In the genomic region with DNA sequence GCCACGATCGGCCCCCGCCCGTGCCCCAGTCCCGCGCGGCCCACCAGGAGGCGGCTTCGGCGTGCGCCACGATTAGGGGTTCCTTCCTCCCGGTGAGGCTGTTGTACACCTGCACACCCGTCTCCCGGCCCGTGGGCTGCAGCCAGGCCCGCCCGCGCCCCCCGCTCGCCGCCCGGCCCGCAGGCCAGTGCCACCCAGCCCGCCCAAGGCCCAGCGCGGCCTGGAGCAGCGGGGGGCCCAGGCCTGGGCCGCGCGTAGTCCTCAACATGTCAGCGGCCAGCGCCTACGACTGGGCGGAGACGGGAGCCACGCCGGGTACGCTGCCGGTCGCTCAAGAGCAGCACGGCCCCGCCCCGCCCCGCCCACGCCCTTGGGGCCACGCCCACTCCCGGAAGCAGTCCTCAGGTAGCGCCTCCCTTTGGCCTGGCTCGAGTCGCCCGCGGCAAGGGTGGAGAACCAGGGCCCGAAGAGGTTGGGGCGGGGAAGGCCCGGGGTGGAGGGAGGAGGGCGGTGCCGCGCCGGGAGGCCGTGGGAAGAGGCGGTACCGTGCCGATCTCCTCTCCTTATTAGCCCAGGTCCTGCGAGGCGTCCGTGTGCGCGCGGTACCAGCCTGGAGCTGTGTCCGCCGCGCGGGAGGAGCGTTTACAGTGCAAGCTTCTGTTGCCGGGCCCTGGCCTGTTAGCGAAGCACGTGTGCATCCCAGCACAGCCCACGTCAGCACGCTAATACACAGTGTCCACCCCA, we compare ENCODE assay signal across 1 cellular context.
A peak's percentile ranks its signal among the peaks of the same experiment; 100 is the strongest.
TF ChIP-seq lines count a peak whose summit lies in the region.

Gene CARS2 (minus strand): TSS at position 291 of the 744 bp plus-strand sequence. CDS start 23 bp downstream, at position 268.

TF ChIP-seq in GM12878, 131 proteins besides CTCF, POLR2A, EP300 and RAD21 (continued from another document and continues in another):
- TF ChIP-seq PRDM15 (CRISPR knock-in tag; IDR thresholded peaks at IDR 0.05) = no peak
- no peak for TF ChIP-seq CREB1 (IDR thresholded peaks at IDR 0.05; ENCODE audit: low read depth)
- no peak for TF ChIP-seq SMAD1 (IDR thresholded peaks at IDR 0.05; ENCODE audit: low read depth, partially characterized antibody)
- TF ChIP-seq SMARCA5 (IDR thresholded peaks at IDR 0.05) = peak; percentile 72
- no peak for TF ChIP-seq PML (IDR thresholded peaks at IDR 0.05; ENCODE audit: low read length)
- TF ChIP-seq ATF7 (IDR thresholded peaks at IDR 0.05; ENCODE audit: low read depth) = no peak
- peak; percentile 55; the same call in 1 of the 2 replicates for TF ChIP-seq RB1 (IDR thresholded peaks at IDR 0.05; ENCODE audit: borderline replicate concordance)
- TF ChIP-seq ZSCAN29 (IDR thresholded peaks at IDR 0.05) = 0 out of 2 replicates have a peak, but pooled peaks have one; percentile 50
- no peak; the same call in 2 of the 3 replicates for TF ChIP-seq POU2F2 (IDR thresholded peaks at IDR 0.05; ENCODE audit: borderline replicate concordance, low read depth, low read length)
- no peak for TF ChIP-seq HDAC2 (IDR thresholded peaks at IDR 0.05)
- peak; percentile 68 for TF ChIP-seq SP1 (IDR thresholded peaks at IDR 0.05; ENCODE audit: low read depth, low read length)
- TF ChIP-seq CBX3 (IDR thresholded peaks at IDR 0.05; ENCODE audit: borderline replicate concordance, low read depth) = no peak
- TF ChIP-seq SMC3 (IDR thresholded peaks at IDR 0.05; ENCODE audit: borderline replicate concordance, low read length) = no peak
- TF ChIP-seq ESRRA (IDR thresholded peaks at IDR 0.05; ENCODE audit: low read length) = 0 out of 2 replicates have a peak, but pooled peaks have one; percentile 25
- TF ChIP-seq PAX8 (IDR thresholded peaks at IDR 0.05) = no peak
- no peak for TF ChIP-seq IRF5 (IDR thresholded peaks at IDR 0.05; ENCODE audit: borderline replicate concordance)
- TF ChIP-seq IRF4 (IDR thresholded peaks at IDR 0.05; ENCODE audit: low read depth, low read length) = no peak
- no peak for TF ChIP-seq STAT1 (conservative IDR thresholded peaks at IDR 0.05)
- TF ChIP-seq NR2C1 (IDR thresholded peaks at IDR 0.05) = peak; percentile 26
- TF ChIP-seq SRF (IDR thresholded peaks at IDR 0.05; ENCODE audit: low read depth in 2 of 2, low read length in 2 of 2) = peak; percentile 43 to 69; a peak in 2 of 4 replicates
- no peak for TF ChIP-seq NRF1 (conservative IDR thresholded peaks at IDR 0.05; ENCODE audit: low read depth, low read length)
- no peak for TF ChIP-seq MYB (IDR thresholded peaks at IDR 0.05; ENCODE audit: borderline replicate concordance, low read depth, low read length)
- TF ChIP-seq CHD4 (IDR thresholded peaks at IDR 0.05) = no peak
- no peak for TF ChIP-seq HCFC1 (IDR thresholded peaks at IDR 0.05; ENCODE audit: low read length)
- TF ChIP-seq SIX5 (IDR thresholded peaks at IDR 0.05; ENCODE audit: low read depth, low read length, severe bottlenecking) = peak; percentile 27
- TF ChIP-seq ZNF217 (IDR thresholded peaks at IDR 0.05) = no peak
- TF ChIP-seq ZBED1 (IDR thresholded peaks at IDR 0.05; ENCODE audit: borderline replicate concordance) = no peak
- 0 out of 2 replicates have a peak, but pooled peaks have one; percentile 12 for TF ChIP-seq TBL1XR1 (IDR thresholded peaks at IDR 0.05; ENCODE audit: low read depth, low read length)
- TF ChIP-seq TCF7 (IDR thresholded peaks at IDR 0.05; ENCODE audit: borderline replicate concordance) = no peak
- TF ChIP-seq, protein P1, sequence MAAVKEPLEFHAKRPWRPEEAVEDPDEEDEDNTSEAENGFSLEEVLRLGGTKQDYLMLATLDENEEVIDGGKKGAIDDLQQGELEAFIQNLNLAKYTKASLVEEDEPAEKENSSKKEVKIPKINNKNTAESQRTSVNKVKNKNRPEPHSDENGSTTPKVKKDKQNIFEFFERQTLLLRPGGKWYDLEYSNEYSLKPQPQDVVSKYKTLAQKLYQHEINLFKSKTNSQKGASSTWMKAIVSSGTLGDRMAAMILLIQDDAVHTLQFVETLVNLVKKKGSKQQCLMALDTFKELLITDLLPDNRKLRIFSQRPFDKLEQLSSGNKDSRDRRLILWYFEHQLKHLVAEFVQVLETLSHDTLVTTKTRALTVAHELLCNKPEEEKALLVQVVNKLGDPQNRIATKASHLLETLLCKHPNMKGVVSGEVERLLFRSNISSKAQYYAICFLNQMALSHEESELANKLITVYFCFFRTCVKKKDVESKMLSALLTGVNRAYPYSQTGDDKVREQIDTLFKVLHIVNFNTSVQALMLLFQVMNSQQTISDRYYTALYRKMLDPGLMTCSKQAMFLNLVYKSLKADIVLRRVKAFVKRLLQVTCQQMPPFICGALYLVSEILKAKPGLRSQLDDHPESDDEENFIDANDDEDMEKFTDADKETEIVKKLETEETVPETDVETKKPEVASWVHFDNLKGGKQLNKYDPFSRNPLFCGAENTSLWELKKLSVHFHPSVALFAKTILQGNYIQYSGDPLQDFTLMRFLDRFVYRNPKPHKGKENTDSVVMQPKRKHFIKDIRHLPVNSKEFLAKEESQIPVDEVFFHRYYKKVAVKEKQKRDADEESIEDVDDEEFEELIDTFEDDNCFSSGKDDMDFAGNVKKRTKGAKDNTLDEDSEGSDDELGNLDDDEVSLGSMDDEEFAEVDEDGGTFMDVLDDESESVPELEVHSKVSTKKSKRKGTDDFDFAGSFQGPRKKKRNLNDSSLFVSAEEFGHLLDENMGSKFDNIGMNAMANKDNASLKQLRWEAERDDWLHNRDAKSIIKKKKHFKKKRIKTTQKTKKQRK (IDR thresholded peaks at IDR 0.05; ENCODE audit: low read depth, low read length) = no peak
- no peak; the same call in 1 of the 2 replicates for TF ChIP-seq NBN (IDR thresholded peaks at IDR 0.05)
- TF ChIP-seq RUNX3 (IDR thresholded peaks at IDR 0.05; ENCODE audit: low read length) = no peak
- no peak; the same call in 1 of the 2 replicates for TF ChIP-seq POLR2AphosphoS2 (IDR thresholded peaks at IDR 0.05; ENCODE audit: low read depth, low read length)
- TF ChIP-seq SREBF1 (IDR thresholded peaks at IDR 0.05; ENCODE audit: low read length) = no peak
- no peak for TF ChIP-seq KDM1A (IDR thresholded peaks at IDR 0.05; ENCODE audit: borderline replicate concordance)
- no peak for TF ChIP-seq SUPT20H (IDR thresholded peaks at IDR 0.05; ENCODE audit: borderline replicate concordance, control insufficient read depth, low read depth, low read length)
- TF ChIP-seq, protein P2, sequence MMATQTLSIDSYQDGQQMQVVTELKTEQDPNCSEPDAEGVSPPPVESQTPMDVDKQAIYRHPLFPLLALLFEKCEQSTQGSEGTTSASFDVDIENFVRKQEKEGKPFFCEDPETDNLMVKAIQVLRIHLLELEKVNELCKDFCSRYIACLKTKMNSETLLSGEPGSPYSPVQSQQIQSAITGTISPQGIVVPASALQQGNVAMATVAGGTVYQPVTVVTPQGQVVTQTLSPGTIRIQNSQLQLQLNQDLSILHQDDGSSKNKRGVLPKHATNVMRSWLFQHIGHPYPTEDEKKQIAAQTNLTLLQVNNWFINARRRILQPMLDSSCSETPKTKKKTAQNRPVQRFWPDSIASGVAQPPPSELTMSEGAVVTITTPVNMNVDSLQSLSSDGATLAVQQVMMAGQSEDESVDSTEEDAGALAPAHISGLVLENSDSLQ (IDR thresholded peaks at IDR 0.05) = peak; percentile 88
- no peak for TF ChIP-seq E4F1 (IDR thresholded peaks at IDR 0.05; ENCODE audit: borderline replicate concordance, partially characterized antibody)
- no peak for TF ChIP-seq FOXM1 (IDR thresholded peaks at IDR 0.05; ENCODE audit: low read depth, low read length)
- TF ChIP-seq RELA (IDR thresholded peaks at IDR 0.05; ENCODE audit: borderline replicate concordance, partially characterized antibody) = no peak
- TF ChIP-seq, protein P3, sequence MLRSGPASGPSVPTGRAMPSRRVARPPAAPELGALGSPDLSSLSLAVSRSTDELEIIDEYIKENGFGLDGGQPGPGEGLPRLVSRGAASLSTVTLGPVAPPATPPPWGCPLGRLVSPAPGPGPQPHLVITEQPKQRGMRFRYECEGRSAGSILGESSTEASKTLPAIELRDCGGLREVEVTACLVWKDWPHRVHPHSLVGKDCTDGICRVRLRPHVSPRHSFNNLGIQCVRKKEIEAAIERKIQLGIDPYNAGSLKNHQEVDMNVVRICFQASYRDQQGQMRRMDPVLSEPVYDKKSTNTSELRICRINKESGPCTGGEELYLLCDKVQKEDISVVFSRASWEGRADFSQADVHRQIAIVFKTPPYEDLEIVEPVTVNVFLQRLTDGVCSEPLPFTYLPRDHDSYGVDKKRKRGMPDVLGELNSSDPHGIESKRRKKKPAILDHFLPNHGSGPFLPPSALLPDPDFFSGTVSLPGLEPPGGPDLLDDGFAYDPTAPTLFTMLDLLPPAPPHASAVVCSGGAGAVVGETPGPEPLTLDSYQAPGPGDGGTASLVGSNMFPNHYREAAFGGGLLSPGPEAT (IDR thresholded peaks at IDR 0.05; ENCODE audit: low read depth) = no peak; the same call in 1 of the 2 replicates
- no peak for TF ChIP-seq RAD51 (IDR thresholded peaks at IDR 0.05)
- peak; percentile 56 for TF ChIP-seq PBX3 (IDR thresholded peaks at IDR 0.05; ENCODE audit: insufficient replicate concordance, low read depth, low read length)
- TF ChIP-seq WRNIP1 (IDR thresholded peaks at IDR 0.05; ENCODE audit: borderline replicate concordance, low read depth, low read length) = no peak
- TF ChIP-seq NR2F1 (conservative IDR thresholded peaks at IDR 0.05) = peak; percentile 46
- TF ChIP-seq, protein P4, sequence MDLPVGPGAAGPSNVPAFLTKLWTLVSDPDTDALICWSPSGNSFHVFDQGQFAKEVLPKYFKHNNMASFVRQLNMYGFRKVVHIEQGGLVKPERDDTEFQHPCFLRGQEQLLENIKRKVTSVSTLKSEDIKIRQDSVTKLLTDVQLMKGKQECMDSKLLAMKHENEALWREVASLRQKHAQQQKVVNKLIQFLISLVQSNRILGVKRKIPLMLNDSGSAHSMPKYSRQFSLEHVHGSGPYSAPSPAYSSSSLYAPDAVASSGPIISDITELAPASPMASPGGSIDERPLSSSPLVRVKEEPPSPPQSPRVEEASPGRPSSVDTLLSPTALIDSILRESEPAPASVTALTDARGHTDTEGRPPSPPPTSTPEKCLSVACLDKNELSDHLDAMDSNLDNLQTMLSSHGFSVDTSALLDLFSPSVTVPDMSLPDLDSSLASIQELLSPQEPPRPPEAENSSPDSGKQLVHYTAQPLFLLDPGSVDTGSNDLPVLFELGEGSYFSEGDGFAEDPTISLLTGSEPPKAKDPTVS (IDR thresholded peaks at IDR 0.05; ENCODE audit: low read depth, low read length) = 0 out of 2 replicates have a peak, but pooled peaks have one; percentile 8
